In genomic region chr7:131556055-131556911, GRCh38 we compare ENCODE assay signal across 1 cellular context.
TF ChIP-seq lines count a peak whose summit lies in the region.

Gene PODXL, minus strand, starts transcription at chr7:131556628. Its CDS starts 269 bp downstream, at chr7:131556359.

TF ChIP-seq in K562, 482 proteins besides CTCF, POLR2A, EP300 and RAD21 (continued from another document and continues in another):
- TF ChIP-seq ZBTB7A (IDR thresholded peaks at IDR 0.05; ENCODE audit: borderline replicate concordance, control insufficient read depth, low read depth, low read length) = peak; percentile 26; the same call in 1 of the 2 replicates
- TF ChIP-seq, protein P1, sequence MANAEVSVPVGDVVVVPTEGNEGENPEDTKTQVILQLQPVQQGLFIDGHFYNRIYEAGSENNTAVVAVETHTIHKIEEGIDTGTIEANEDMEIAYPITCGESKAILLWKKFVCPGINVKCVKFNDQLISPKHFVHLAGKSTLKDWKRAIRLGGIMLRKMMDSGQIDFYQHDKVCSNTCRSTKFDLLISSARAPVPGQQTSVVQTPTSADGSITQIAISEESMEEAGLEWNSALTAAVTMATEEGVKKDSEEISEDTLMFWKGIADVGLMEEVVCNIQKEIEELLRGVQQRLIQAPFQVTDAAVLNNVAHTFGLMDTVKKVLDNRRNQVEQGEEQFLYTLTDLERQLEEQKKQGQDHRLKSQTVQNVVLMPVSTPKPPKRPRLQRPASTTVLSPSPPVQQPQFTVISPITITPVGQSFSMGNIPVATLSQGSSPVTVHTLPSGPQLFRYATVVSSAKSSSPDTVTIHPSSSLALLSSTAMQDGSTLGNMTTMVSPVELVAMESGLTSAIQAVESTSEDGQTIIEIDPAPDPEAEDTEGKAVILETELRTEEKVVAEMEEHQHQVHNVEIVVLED (CRISPR knock-in tag; IDR thresholded peaks at IDR 0.05) = 0 out of 2 replicates have a peak, but pooled peaks have one; percentile 24
- TF ChIP-seq ZBTB2 (IDR thresholded peaks at IDR 0.05) = no peak
- no peak for TF ChIP-seq ZNF316 (IDR thresholded peaks at IDR 0.05)
- TF ChIP-seq NFXL1 (CRISPR knock-in tag; IDR thresholded peaks at IDR 0.05) = no peak
- no peak for TF ChIP-seq NR4A1 (CRISPR knock-in tag; IDR thresholded peaks at IDR 0.05)
- TF ChIP-seq NR4A1 (tag; IDR thresholded peaks at IDR 0.05) = no peak
- TF ChIP-seq, protein P2, sequence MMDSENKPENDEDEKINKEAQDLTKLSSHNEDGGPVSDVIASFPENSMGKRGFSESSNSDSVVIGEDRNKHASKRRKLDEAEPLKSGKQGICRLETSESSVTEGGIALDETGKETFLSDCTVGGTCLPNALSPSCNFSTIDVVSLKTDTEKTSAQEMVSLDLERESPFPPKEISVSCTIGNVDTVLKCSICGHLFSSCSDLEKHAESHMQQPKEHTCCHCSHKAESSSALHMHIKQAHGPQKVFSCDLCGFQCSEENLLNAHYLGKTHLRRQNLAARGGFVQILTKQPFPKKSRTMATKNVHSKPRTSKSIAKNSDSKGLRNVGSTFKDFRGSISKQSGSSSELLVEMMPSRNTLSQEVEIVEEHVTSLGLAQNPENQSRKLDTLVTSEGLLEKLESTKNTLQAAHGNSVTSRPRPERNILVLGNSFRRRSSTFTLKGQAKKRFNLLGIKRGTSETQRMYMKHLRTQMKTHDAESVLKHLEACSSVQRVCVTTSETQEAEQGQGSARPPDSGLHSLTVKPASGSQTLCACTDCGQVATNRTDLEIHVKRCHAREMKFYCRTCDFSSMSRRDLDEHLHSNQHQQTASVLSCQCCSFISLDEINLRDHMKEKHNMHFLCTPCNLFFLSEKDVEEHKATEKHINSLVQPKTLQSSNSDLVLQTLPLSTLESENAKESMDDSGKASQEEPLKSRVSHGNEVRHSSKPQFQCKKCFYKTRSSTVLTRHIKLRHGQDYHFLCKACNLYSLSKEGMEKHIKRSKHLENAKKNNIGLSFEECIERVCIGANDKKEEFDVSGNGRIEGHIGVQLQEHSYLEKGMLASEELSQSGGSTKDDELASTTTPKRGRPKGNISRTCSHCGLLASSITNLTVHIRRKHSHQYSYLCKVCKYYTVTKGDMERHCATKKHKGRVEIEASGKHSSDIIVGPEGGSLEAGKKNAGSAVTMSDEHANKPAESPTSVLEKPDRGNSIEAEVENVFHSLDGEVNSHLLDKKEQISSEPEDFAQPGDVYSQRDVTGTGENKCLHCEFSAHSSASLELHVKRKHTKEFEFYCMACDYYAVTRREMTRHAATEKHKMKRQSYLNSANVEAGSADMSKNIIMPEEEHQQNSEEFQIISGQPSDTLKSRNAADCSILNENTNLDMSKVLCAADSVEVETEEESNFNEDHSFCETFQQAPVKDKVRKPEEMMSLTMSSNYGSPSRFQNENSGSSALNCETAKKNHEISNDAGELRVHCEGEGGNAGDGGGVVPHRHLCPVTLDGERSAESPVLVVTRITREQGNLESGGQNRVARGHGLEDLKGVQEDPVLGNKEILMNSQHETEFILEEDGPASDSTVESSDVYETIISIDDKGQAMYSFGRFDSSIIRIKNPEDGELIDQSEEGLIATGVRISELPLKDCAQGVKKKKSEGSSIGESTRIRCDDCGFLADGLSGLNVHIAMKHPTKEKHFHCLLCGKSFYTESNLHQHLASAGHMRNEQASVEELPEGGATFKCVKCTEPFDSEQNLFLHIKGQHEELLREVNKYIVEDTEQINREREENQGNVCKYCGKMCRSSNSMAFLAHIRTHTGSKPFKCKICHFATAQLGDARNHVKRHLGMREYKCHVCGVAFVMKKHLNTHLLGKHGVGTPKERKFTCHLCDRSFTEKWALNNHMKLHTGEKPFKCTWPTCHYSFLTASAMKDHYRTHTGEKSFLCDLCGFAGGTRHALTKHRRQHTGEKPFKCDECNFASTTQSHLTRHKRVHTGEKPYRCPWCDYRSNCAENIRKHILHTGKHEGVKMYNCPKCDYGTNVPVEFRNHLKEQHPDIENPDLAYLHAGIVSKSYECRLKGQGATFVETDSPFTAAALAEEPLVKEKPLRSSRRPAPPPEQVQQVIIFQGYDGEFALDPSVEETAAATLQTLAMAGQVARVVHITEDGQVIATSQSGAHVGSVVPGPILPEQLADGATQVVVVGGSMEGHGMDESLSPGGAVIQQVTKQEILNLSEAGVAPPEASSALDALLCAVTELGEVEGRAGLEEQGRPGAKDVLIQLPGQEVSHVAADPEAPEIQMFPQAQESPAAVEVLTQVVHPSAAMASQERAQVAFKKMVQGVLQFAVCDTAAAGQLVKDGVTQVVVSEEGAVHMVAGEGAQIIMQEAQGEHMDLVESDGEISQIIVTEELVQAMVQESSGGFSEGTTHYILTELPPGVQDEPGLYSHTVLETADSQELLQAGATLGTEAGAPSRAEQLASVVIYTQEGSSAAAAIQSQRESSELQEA (IDR thresholded peaks at IDR 0.05; ENCODE audit: low read depth) = no peak
- TF ChIP-seq MTA2 (IDR thresholded peaks at IDR 0.05; ENCODE audit: low read depth) = no peak
- peak; percentile 62; the same call in 1 of the 2 replicates for TF ChIP-seq SIN3B (IDR thresholded peaks at IDR 0.05; ENCODE audit: low read depth)
- peak in 1 of 2 experiments; percentile 45; a peak in 2 of 4 replicates for TF ChIP-seq MAZ (CRISPR knock-in tag; conservative IDR thresholded peaks at IDR 0.05 in 1 of 2, IDR thresholded peaks at IDR 0.05 in 1 of 2)
- no peak for TF ChIP-seq TCF15 (CRISPR knock-in tag; IDR thresholded peaks at IDR 0.05)
- TF ChIP-seq GTF2A2 (tag; IDR thresholded peaks at IDR 0.05) = no peak
- TF ChIP-seq, protein P3, sequence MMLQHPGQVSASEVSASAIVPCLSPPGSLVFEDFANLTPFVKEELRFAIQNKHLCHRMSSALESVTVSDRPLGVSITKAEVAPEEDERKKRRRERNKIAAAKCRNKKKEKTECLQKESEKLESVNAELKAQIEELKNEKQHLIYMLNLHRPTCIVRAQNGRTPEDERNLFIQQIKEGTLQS (IDR thresholded peaks at IDR 0.05) = no peak
- TF ChIP-seq, protein P3 (CRISPR knock-in tag; conservative IDR thresholded peaks at IDR 0.05) = no peak
- peak; percentile 82 for TF ChIP-seq CXXC5 (CRISPR knock-in tag; IDR thresholded peaks at IDR 0.05)
- TF ChIP-seq NFE2 (IDR thresholded peaks at IDR 0.05; ENCODE audit: low read depth) = no peak
- no peak for TF ChIP-seq DPF2 (IDR thresholded peaks at IDR 0.05)
- TF ChIP-seq, protein P4, sequence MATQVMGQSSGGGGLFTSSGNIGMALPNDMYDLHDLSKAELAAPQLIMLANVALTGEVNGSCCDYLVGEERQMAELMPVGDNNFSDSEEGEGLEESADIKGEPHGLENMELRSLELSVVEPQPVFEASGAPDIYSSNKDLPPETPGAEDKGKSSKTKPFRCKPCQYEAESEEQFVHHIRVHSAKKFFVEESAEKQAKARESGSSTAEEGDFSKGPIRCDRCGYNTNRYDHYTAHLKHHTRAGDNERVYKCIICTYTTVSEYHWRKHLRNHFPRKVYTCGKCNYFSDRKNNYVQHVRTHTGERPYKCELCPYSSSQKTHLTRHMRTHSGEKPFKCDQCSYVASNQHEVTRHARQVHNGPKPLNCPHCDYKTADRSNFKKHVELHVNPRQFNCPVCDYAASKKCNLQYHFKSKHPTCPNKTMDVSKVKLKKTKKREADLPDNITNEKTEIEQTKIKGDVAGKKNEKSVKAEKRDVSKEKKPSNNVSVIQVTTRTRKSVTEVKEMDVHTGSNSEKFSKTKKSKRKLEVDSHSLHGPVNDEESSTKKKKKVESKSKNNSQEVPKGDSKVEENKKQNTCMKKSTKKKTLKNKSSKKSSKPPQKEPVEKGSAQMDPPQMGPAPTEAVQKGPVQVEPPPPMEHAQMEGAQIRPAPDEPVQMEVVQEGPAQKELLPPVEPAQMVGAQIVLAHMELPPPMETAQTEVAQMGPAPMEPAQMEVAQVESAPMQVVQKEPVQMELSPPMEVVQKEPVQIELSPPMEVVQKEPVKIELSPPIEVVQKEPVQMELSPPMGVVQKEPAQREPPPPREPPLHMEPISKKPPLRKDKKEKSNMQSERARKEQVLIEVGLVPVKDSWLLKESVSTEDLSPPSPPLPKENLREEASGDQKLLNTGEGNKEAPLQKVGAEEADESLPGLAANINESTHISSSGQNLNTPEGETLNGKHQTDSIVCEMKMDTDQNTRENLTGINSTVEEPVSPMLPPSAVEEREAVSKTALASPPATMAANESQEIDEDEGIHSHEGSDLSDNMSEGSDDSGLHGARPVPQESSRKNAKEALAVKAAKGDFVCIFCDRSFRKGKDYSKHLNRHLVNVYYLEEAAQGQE (CRISPR knock-in tag; IDR thresholded peaks at IDR 0.05; ENCODE audit: low read depth) = peak; percentile 44; the same call in 1 of the 2 replicates
- peak; percentile 54 for TF ChIP-seq U2AF1 (optimal IDR thresholded peaks at IDR 0.05; ENCODE audit: low read depth, low read length)
- no peak for TF ChIP-seq MAFK (IDR thresholded peaks at IDR 0.05; ENCODE audit: low read length)
- TF ChIP-seq DLX4 (CRISPR knock-in tag; IDR thresholded peaks at IDR 0.05) = no peak
- no peak for TF ChIP-seq JUND (IDR thresholded peaks at IDR 0.05; ENCODE audit: borderline replicate concordance, low read depth, low read length)
- TF ChIP-seq JUND (tag; IDR thresholded peaks at IDR 0.05; ENCODE audit: borderline replicate concordance, low read depth, low read length) = no peak
- no peak for TF ChIP-seq PRPF4 (IDR thresholded peaks at IDR 0.05; ENCODE audit: insufficient read depth, low read depth, low read length, poor library complexity, severe bottlenecking)
- no peak for TF ChIP-seq RBFOX2 (IDR thresholded peaks at IDR 0.05; ENCODE audit: low read depth, low read length)
- no peak for TF ChIP-seq RB1 (IDR thresholded peaks at IDR 0.05; ENCODE audit: low read depth)
- peak; percentile 58 to 71; a peak in 2 of 4 replicates for TF ChIP-seq NRF1 (conservative IDR thresholded peaks at IDR 0.05 in 1 of 2, IDR thresholded peaks at IDR 0.05 in 1 of 2)
- TF ChIP-seq, protein P5, sequence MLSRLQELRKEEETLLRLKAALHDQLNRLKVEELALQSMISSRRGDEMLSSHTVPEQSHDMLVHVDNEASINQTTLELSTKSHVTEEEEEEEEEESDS (CRISPR knock-in tag; IDR thresholded peaks at IDR 0.05) = no peak
- no peak for TF ChIP-seq SIRT6 (IDR thresholded peaks at IDR 0.05; ENCODE audit: low read depth, low read length)
- TF ChIP-seq ZNF75A (CRISPR knock-in tag; IDR thresholded peaks at IDR 0.05) = no peak
- TF ChIP-seq, protein P6, sequence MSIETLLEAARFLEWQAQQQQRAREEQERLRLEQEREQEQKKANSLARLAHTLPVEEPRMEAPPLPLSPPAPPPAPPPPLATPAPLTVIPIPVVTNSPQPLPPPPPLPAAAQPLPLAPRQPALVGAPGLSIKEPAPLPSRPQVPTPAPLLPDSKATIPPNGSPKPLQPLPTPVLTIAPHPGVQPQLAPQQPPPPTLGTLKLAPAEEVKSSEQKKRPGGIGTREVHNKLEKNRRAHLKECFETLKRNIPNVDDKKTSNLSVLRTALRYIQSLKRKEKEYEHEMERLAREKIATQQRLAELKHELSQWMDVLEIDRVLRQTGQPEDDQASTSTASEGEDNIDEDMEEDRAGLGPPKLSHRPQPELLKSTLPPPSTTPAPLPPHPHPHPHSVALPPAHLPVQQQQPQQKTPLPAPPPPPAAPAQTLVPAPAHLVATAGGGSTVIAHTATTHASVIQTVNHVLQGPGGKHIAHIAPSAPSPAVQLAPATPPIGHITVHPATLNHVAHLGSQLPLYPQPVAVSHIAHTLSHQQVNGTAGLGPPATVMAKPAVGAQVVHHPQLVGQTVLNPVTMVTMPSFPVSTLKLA (conservative IDR thresholded peaks at IDR 0.05) = no peak
- TF ChIP-seq MIER1 (IDR thresholded peaks at IDR 0.05; ENCODE audit: low read depth) = no peak
- TF ChIP-seq ARNT (IDR thresholded peaks at IDR 0.05) = no peak
- TF ChIP-seq, protein P7, sequence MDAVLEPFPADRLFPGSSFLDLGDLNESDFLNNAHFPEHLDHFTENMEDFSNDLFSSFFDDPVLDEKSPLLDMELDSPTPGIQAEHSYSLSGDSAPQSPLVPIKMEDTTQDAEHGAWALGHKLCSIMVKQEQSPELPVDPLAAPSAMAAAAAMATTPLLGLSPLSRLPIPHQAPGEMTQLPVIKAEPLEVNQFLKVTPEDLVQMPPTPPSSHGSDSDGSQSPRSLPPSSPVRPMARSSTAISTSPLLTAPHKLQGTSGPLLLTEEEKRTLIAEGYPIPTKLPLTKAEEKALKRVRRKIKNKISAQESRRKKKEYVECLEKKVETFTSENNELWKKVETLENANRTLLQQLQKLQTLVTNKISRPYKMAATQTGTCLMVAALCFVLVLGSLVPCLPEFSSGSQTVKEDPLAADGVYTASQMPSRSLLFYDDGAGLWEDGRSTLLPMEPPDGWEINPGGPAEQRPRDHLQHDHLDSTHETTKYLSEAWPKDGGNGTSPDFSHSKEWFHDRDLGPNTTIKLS (IDR thresholded peaks at IDR 0.05; ENCODE audit: borderline replicate concordance, low read depth) = 0 out of 2 replicates have a peak, but pooled peaks have one; percentile 36
- TF ChIP-seq, protein P8, sequence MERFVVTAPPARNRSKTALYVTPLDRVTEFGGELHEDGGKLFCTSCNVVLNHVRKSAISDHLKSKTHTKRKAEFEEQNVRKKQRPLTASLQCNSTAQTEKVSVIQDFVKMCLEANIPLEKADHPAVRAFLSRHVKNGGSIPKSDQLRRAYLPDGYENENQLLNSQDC (CRISPR knock-in tag; IDR thresholded peaks at IDR 0.05) = no peak
- TF ChIP-seq ID3 (CRISPR knock-in tag; IDR thresholded peaks at IDR 0.05) = no peak
- peak; percentile 23; the same call in 1 of the 2 replicates for TF ChIP-seq ID3 (tag; IDR thresholded peaks at IDR 0.05)
- no peak for TF ChIP-seq CAMTA2 (CRISPR knock-in tag; conservative IDR thresholded peaks at IDR 0.05)
- peak; percentile 69 for TF ChIP-seq NR3C1 (CRISPR knock-in tag; IDR thresholded peaks at IDR 0.05)
- peak; percentile 75; the same call in 1 of the 2 replicates for TF ChIP-seq SMAD4 (CRISPR knock-in tag; conservative IDR thresholded peaks at IDR 0.05)
